8 cellular contexts compared by ENCODE assay signal in genomic region chr11:27209562-27210005, GRCh38.
DNase-seq lines count a peak whose midpoint lies in the region; ATAC-seq and TF ChIP-seq lines count a peak whose summit lies in the region.

No MANE protein-coding gene starts in this region.

- H3K4me1 Mint-ChIP-seq in stimulated activated memory B cell treated with anti-CD40 and anti-IgM and Interleukin-4, amounts not matched to agents 10 μg/mL and 1 μg/mL and 100 μg/mL, for 72 hours: peaks cover 6% of the 10 kb centered on the region

- H3K36me3 ChIP-seq in fibroblast of lung (ENCODE audit: control insufficient read depth, insufficient read depth, low read length): no peaks in the 10 kb centered on the region

- H3K27ac ChIP-seq in fibroblast of lung (ENCODE audit: insufficient read depth, low read length): no peak overlapping the region

- no peaks in the 10 kb centered on the region for H3K27me3 ChIP-seq in fibroblast of lung (ENCODE audit: control insufficient read depth, insufficient read depth, low read length)

- H3K79me2 ChIP-seq in fibroblast of lung (ENCODE audit: control insufficient read depth, insufficient read depth, low read length): no peaks in the 10 kb centered on the region

- no peaks in the 10 kb centered on the region for H3K9me3 Mint-ChIP-seq in stimulated activated memory B cell treated with anti-CD40 and anti-IgM and Interleukin-4, amounts not matched to agents 10 μg/mL and 1 μg/mL and 100 μg/mL, for 72 hours

- ATAC-seq in HG02588 (IDR thresholded peaks at IDR 0.05; ENCODE audit: unreplicated experiment) (peak; percentile 44), HG03521 (IDR thresholded peaks at IDR 0.05; ENCODE audit: unreplicated experiment) (no peak)
- peak; percentile 70 for ATAC-seq in stimulated activated memory B cell treated with anti-CD40 and anti-IgM and Interleukin-4, amounts not matched to agents 10 μg/mL and 1 μg/mL and 100 μg/mL, for 72 hours

- no peak overlapping the region for H3K4me3 ChIP-seq in fibroblast of lung (replicated peaks in 1 of 4; ENCODE audit: control extremely low read depth in 1 of 4, insufficient read depth in 1 of 4, low read depth in 3 of 4, low read length in 4 of 4)

- in situ Hi-C loops in GM13977 (cut with MboI; ENCODE audit: low pct_unique_long_range_greater_than_20kb, low sequenced_read_pairs, unreplicated experiment): no loop called here

- peaks cover 8% of the 10 kb centered on the region for H3K27me3 Mint-ChIP-seq in stimulated activated memory B cell treated with anti-CD40 and anti-IgM and Interleukin-4, amounts not matched to agents 10 μg/mL and 1 μg/mL and 100 μg/mL, for 72 hours

- H3K36me3 Mint-ChIP-seq in stimulated activated memory B cell treated with anti-CD40 and anti-IgM and Interleukin-4, amounts not matched to agents 10 μg/mL and 1 μg/mL and 100 μg/mL, for 72 hours: no peaks in the 10 kb centered on the region

- peak overlapping the region; percentile 52 for H3K4me2 ChIP-seq in fibroblast of lung (ENCODE audit: extremely low read depth, insufficient read depth, low read length)

- no peaks in the 10 kb centered on the region for H3K9me3 ChIP-seq in fibroblast of lung (ENCODE audit: control insufficient read depth, insufficient read depth, low read depth, low read length)

- TF ChIP-seq CTCF in fibroblast of lung (conservative IDR thresholded peaks at IDR 0.05 in 1 of 2, IDR thresholded peaks at IDR 0.05 in 1 of 2; ENCODE audit: low read depth in 1 of 2, low read length in 2 of 2): no peak
- TF ChIP-seq CTCF in GM13977 (IDR thresholded peaks at IDR 0.05; ENCODE audit: extremely low read depth, insufficient read depth, missing control alignments): no peak

- H2AFZ ChIP-seq in fibroblast of lung (ENCODE audit: low read length): no peak overlapping the region

- H3K9ac ChIP-seq in fibroblast of lung (ENCODE audit: insufficient read depth, low read length): no peak overlapping the region

- no peaks in the 10 kb centered on the region for H4K20me1 ChIP-seq in fibroblast of lung (ENCODE audit: control insufficient read depth, extremely low read depth, insufficient read depth, low read length)

- peaks cover 16% of the 10 kb centered on the region for H3K4me1 ChIP-seq in fibroblast of lung (ENCODE audit: control insufficient read depth, extremely low read depth, insufficient read depth, low read length)

- no peak overlapping the region for H3K27ac Mint-ChIP-seq in stimulated activated memory B cell treated with anti-CD40 and anti-IgM and Interleukin-4, amounts not matched to agents 10 μg/mL and 1 μg/mL and 100 μg/mL, for 72 hours

- no peak overlapping the region for H3K4me3 Mint-ChIP-seq in stimulated activated memory B cell treated with anti-CD40 and anti-IgM and Interleukin-4, amounts not matched to agents 10 μg/mL and 1 μg/mL and 100 μg/mL, for 72 hours

- DNase-seq in DMS 273 treated with DMSO at 0.1 percent for 48 hours (lab: John Stamatoyannopoulos, UW) (peak; percentile 71), NCI-H345 (lab: John Stamatoyannopoulos, UW) (peak; percentile 85), fibroblast of lung (ENCODE audit: low read depth in 2 of 2) (peak; percentile 87 to 100), GM13977 (ENCODE audit: low spot score) (no peak)
- no peak for DNase-seq in activated CD4-positive, CD25-positive, alpha-beta regulatory T cell (lab: John Stamatoyannopoulos, UW)

Comparison
In these comparisons a context has a peak if more than half of its experiments do, and no peak if none do; other contexts are left out.
1. DNase-seq: peak in DMS 273 treated with DMSO at 0.1 percent for 48 hours (single experiment), NCI-H345 (single experiment) and fibroblast of lung (2 of 2); none in activated CD4-positive, CD25-positive, alpha-beta regulatory T cell (0 of 4) and GM13977 (single experiment).